In genomic region chr3:39150803-39151631, GRCh38 we compare ENCODE assay signal across 8 cellular contexts. TPM values are rescaled to one million over a fixed set of nuclear protein-coding genes. Genes with fewer than 3 reads are reported as not detected.
DNase-seq lines count a peak whose midpoint lies in the region; ATAC-seq and TF ChIP-seq lines count a peak whose summit lies in the region.

No MANE protein-coding gene starts in this region.

- peak overlapping the region; percentile 76 for H3K4me3 ChIP-seq in MM.1S (ENCODE audit: low read length)
- H3K4me3 ChIP-seq in esophagus (ENCODE audit: low read depth in 1 of 2, low read length in 2 of 2) = peak overlapping the region; percentile 89 to 99

- H3F3A ChIP-seq in MM.1S (ENCODE audit: insufficient read depth, low read length) = peaks cover 37% of the 10 kb centered on the region

- peak overlapping the region; percentile 98; the same call in 1 of the 2 replicates for H3K9ac ChIP-seq in MM.1S (ENCODE audit: low read length)

- in situ Hi-C loops in Caki2 (cut with HindIII; ENCODE audit: low pct_unique_long_range_greater_than_20kb, low sequenced_read_pairs) = no loop called here

- H2AFZ ChIP-seq in MM.1S (ENCODE audit: low read length) = no peak overlapping the region

- H3K36me3 Mint-ChIP-seq in stimulated activated memory B cell treated with anti-CD40 and anti-IgM and Interleukin-4, amounts not matched to agents 10 μg/mL and 1 μg/mL and 100 μg/mL, for 72 hours = peaks cover 23% of the 10 kb centered on the region

- H3K9me3 ChIP-seq in MM.1S (replicated peaks; ENCODE audit: insufficient read depth, low read length) (no peaks in the 10 kb centered on the region), esophagus (ENCODE audit: control insufficient read depth in 2 of 2, insufficient read depth in 1 of 2, low read depth in 1 of 2, low read length in 1 of 2) (no peaks in the 10 kb centered on the region)

- H3K9me3 Mint-ChIP-seq in stimulated activated memory B cell treated with anti-CD40 and anti-IgM and Interleukin-4, amounts not matched to agents 10 μg/mL and 1 μg/mL and 100 μg/mL, for 72 hours = no peaks in the 10 kb centered on the region

- H3K4me1 ChIP-seq in MM.1S (ENCODE audit: low read length) = peaks cover 49% of the 10 kb centered on the region
- peaks cover 25 to 52% of the 10 kb centered on the region in 2 donors for H3K4me1 ChIP-seq in esophagus (ENCODE audit: control insufficient read depth in 2 of 2, insufficient read depth in 2 of 2, low read length in 1 of 2)

- H3K4me2 ChIP-seq in MM.1S (ENCODE audit: low read depth, low read length) = peak overlapping the region; percentile 87

- H3K27ac Mint-ChIP-seq in stimulated activated memory B cell treated with anti-CD40 and anti-IgM and Interleukin-4, amounts not matched to agents 10 μg/mL and 1 μg/mL and 100 μg/mL, for 72 hours = peak overlapping the region; percentile 87

- H3K27me3 Mint-ChIP-seq in stimulated activated memory B cell treated with anti-CD40 and anti-IgM and Interleukin-4, amounts not matched to agents 10 μg/mL and 1 μg/mL and 100 μg/mL, for 72 hours = no peaks in the 10 kb centered on the region

- ATAC-seq in stimulated activated memory B cell treated with anti-CD40 and anti-IgM and Interleukin-4, amounts not matched to agents 10 μg/mL and 1 μg/mL and 100 μg/mL, for 72 hours = no peak
- ATAC-seq in HG02763 (IDR thresholded peaks at IDR 0.05; ENCODE audit: unreplicated experiment) = no peak
- no peak for ATAC-seq in HG03354 (IDR thresholded peaks at IDR 0.05; ENCODE audit: poor library complexity, severe bottlenecking, unreplicated experiment)

- H3K27me3 ChIP-seq in MM.1S (replicated peaks; ENCODE audit: insufficient read depth, low read length) = no peaks in the 10 kb centered on the region
- H3K27me3 ChIP-seq in esophagus (ENCODE audit: control insufficient read depth in 1 of 2, insufficient read depth in 2 of 2, low read length in 2 of 2) = no peaks in the 10 kb centered on the region

- H3K4me1 Mint-ChIP-seq in stimulated activated memory B cell treated with anti-CD40 and anti-IgM and Interleukin-4, amounts not matched to agents 10 μg/mL and 1 μg/mL and 100 μg/mL, for 72 hours = peaks cover 73% of the 10 kb centered on the region

- no peak for TF ChIP-seq CTCF in MM.1S (IDR thresholded peaks at IDR 0.05; ENCODE audit: low read length)

- no peaks in the 10 kb centered on the region for H3K9me2 ChIP-seq in MM.1S (replicated peaks; ENCODE audit: insufficient read depth, low read length)

- 17 to 27% methylated on average over 9 of the region's 9 CpGs for WGBS in esophagus, 2 donors

- peak overlapping the region; percentile 87 for H3K4me3 Mint-ChIP-seq in stimulated activated memory B cell treated with anti-CD40 and anti-IgM and Interleukin-4, amounts not matched to agents 10 μg/mL and 1 μg/mL and 100 μg/mL, for 72 hours

- DNase-seq in Caki2 (ENCODE audit: low read depth) (peak; percentile 90), MM.1S (peak; percentile 27), mucosa of gallbladder (ENCODE audit: low spot score) (peak; percentile 86)
- DNase-seq in activated CD8-positive, alpha-beta memory T cell treated with anti-CD3 and anti-CD28 coated beads, Interleukin-2, amount 50 U/mL, for 4 hours = peak; percentile 72

- no peaks in the 10 kb centered on the region; the same call in 1 of the 2 replicates for H3K36me3 ChIP-seq in MM.1S (replicated peaks; ENCODE audit: insufficient read depth, low read length)
- peaks cover 0 to 5% of the 10 kb centered on the region in 2 donors for H3K36me3 ChIP-seq in esophagus (ENCODE audit: control insufficient read depth in 2 of 2, insufficient read depth in 2 of 2, low read length in 1 of 2)

- H4K20me1 ChIP-seq in MM.1S (ENCODE audit: insufficient read depth, low read length) = no peaks in the 10 kb centered on the region

- H3K27ac ChIP-seq in MM.1S (ENCODE audit: low read length) (peak overlapping the region; percentile 90; the same call in 1 of the 2 replicates), esophagus (ENCODE audit: low read depth in 2 of 2, low read length in 1 of 2) (peak overlapping the region; percentile 99)

- peaks cover 69% of the 10 kb centered on the region for H3K79me2 ChIP-seq in MM.1S (ENCODE audit: low read length)

RNA-seq across cellular contexts. Expression of gene CSRNP1, which starts 2.4 kb away (rescaled TPM):
- total RNA-seq in Caki2 (2014; rRNA removed; shearing (Covaris generic); ENCODE audit: low replicate concordance) = 6.5 and 7.4 TPM in 2 replicates
- polyA plus RNA-seq in esophagus = 10 to 100 TPM; 16.8 to 21.4 TPM
- 21.7 TPM for total RNA-seq in mucosa of gallbladder

RNA-seq across cellular contexts. Expression of gene XIRP1, which starts 41.4 kb away (rescaled TPM):
- total RNA-seq in Caki2 (2014; rRNA removed; shearing (Covaris generic); ENCODE audit: low replicate concordance) = not detected in 2 replicates
- polyA plus RNA-seq in esophagus = under 1 TPM; 0.07 to 0.10 TPM
- total RNA-seq in mucosa of gallbladder = 0.09 TPM

RNA-seq across cellular contexts. Expression of gene TTC21A, which starts 43.5 kb away (rescaled TPM):
- 0.54 and 0.96 TPM in 2 replicates for total RNA-seq in Caki2 (2014; rRNA removed; shearing (Covaris generic); ENCODE audit: low replicate concordance)
- 1 to 10 TPM; 1.8 to 5.6 TPM for polyA plus RNA-seq in esophagus
- total RNA-seq in mucosa of gallbladder = 13.4 TPM

RNA-seq across cellular contexts. Expression of gene GORASP1, which starts 43.6 kb away (rescaled TPM):
- total RNA-seq in Caki2 (2014; rRNA removed; shearing (Covaris generic); ENCODE audit: low replicate concordance) = 26.8 and 33.3 TPM in 2 replicates
- 10 to 100 TPM; 30.9 to 32.0 TPM for polyA plus RNA-seq in esophagus
- 84.3 TPM for total RNA-seq in mucosa of gallbladder

Comparison
In these comparisons a context has a peak if more than half of its experiments do, and no peak if none do; other contexts are left out.
1. DNase-seq: peak in every context shown above with its lines; median percentile 90 in Caki2; 86 in mucosa of gallbladder; 72 in activated CD8-positive, alpha-beta memory T cell treated with anti-CD3 and anti-CD28 coated beads, Interleukin-2, amount 50 U/mL, for 4 hours; 27 in MM.1S.